In the genomic region with DNA sequence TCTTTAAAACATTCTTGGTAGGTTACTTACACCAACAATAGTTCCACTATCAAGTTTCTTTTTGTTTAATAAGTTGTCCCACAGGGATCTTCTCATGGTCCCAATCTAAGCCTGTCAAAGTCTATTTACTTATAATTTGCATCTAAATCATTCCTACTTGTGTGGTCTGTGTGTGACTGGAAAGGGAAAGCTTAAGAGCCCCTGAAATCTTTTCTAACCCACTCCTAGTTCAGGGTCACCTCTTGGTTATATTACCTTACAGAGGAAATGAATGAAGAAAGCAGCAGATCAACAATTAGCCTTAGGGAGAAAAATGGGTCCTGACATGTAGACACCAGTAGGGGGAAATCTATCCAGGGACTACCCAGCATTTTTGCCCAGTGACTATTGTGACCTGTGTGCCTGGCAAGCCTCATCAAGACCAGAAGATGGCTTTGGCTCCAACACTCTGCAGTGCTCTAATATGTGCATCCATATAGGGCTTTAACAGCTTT, we compare ENCODE assay signal across 9 cellular contexts.
DNase-seq lines count a peak whose midpoint lies in the region; ATAC-seq and TF ChIP-seq lines count a peak whose summit lies in the region.
"Had no signal": no experiment of that assay in that cellular context is flagged by ENCODE, and none has a peak within 500 bp of the region (broad histone marks: within the 10 kb centered on the region; RNA-seq: fewer than 3 reads in every experiment).

No MANE protein-coding gene starts in this region.

- H3K27me3 Mint-ChIP-seq in neural crest cell (ENCODE audit: low read depth): no peaks in the 10 kb centered on the region

- H3K4me1 Mint-ChIP-seq in neural crest cell: peaks cover 4% of the 10 kb centered on the region

- peaks cover 4% of the 10 kb centered on the region for H3K36me3 Mint-ChIP-seq in neural crest cell (ENCODE audit: low read depth)

- peak; percentile 48; the same call in 2 of the 3 replicates for TF ChIP-seq CTCF in GM12872 (IDR thresholded peaks at IDR 0.05; ENCODE audit: insufficient read depth, low read depth, low read length)
- peak; percentile 40 for TF ChIP-seq CTCF in neural crest cell (conservative IDR thresholded peaks at IDR 0.05)

- H3K9me3 Mint-ChIP-seq in neural crest cell: peaks cover 3% of the 10 kb centered on the region

- H3K4me3 Mint-ChIP-seq in neural crest cell: no peak overlapping the region

- no peak overlapping the region for H3K27ac Mint-ChIP-seq in neural crest cell (ENCODE audit: unreplicated experiment)

- DNase-seq in NCI-H1436 treated with DMSO at 0.1 percent for 48 hours (lab: John Stamatoyannopoulos, UW) (peak; percentile 79), dermis blood vessel endothelial cell (peak; percentile 70), neural crest cell (ENCODE audit: low read depth, low spot score) (no peak), GDM1 (lab: John Stamatoyannopoulos, UW) (no peak)
- DNase-seq: ovary had no signal

- ATAC-seq in GM18870 (IDR thresholded peaks at IDR 0.05; ENCODE audit: unreplicated experiment): no peak
- no peak for ATAC-seq in HG02571 (IDR thresholded peaks at IDR 0.05; ENCODE audit: unreplicated experiment)
- no peak for ATAC-seq in HG03108 (IDR thresholded peaks at IDR 0.05; ENCODE audit: unreplicated experiment)

Comparison
In these comparisons a context has a peak if more than half of its experiments do, and no peak if none do; other contexts are left out.
1. DNase-seq: peak in NCI-H1436 treated with DMSO at 0.1 percent for 48 hours (single experiment) and dermis blood vessel endothelial cell (single experiment); none in neural crest cell (single experiment) and GDM1 (single experiment).